Comparison of ENCODE assay signal across 8 cellular contexts in genomic region chr11:46120361-46120710, GRCh38. TPM values are rescaled to one million over a fixed set of nuclear protein-coding genes. Genes with fewer than 3 reads are reported as not detected.
A peak's percentile ranks its signal among the peaks of the same experiment; 100 is the strongest.
DNase-seq lines count a peak whose midpoint lies in the region; ATAC-seq and TF ChIP-seq lines count a peak whose summit lies in the region.

No MANE protein-coding gene starts in this region.

- H3K27me3 Mint-ChIP-seq in progenitor cell of endocrine pancreas = no peaks in the 10 kb centered on the region

- H3K36me3 Mint-ChIP-seq in progenitor cell of endocrine pancreas (ENCODE audit: insufficient read depth) = no peaks in the 10 kb centered on the region

- peak overlapping the region; percentile 98 for H3K27ac Mint-ChIP-seq in progenitor cell of endocrine pancreas

- in situ Hi-C loops in ACHN (cut with HindIII; ENCODE audit: low pct_ligation_motif_present, low pct_unique_long_range_greater_than_20kb, low sequenced_read_pairs) = no loop called here

- no peak overlapping the region for H3K27ac ChIP-seq in foreskin keratinocyte

- H3K4me1 Mint-ChIP-seq in progenitor cell of endocrine pancreas (ENCODE audit: low read depth) = peaks cover 27% of the 10 kb centered on the region

- H3K4me1 ChIP-seq in foreskin keratinocyte = peaks cover 18% of the 10 kb centered on the region

- peak overlapping the region; percentile 88 for H3K4me3 Mint-ChIP-seq in progenitor cell of endocrine pancreas (ENCODE audit: low read depth)

- ATAC-seq in foreskin keratinocyte (peak; percentile 2), GM18909 (IDR thresholded peaks at IDR 0.05; ENCODE audit: poor library complexity, unreplicated experiment) (no peak)

- no peak for TF ChIP-seq CTCF in foreskin keratinocyte (conservative IDR thresholded peaks at IDR 0.05)
- no peak for TF ChIP-seq CTCF in progenitor cell of endocrine pancreas (IDR thresholded peaks at IDR 0.05; ENCODE audit: unreplicated experiment)

- H3K9me3 Mint-ChIP-seq in progenitor cell of endocrine pancreas (ENCODE audit: low read depth) = no peaks in the 10 kb centered on the region

- no peaks in the 10 kb centered on the region for H3K27me3 ChIP-seq in foreskin keratinocyte

- peak; percentile 4 for DNase-seq in activated T-cell treated with anti-CD3 and anti-CD28 coated beads for 4 hours
- DNase-seq in activated T-cell treated with anti-CD3 and anti-CD28 coated beads, Interleukin-2, amount 50 U/mL, for 48 hours = no peak
- DNase-seq in activated CD4-positive, alpha-beta T cell treated with anti-CD3 and anti-CD28 coated beads, Interleukin-2, amount 50 U/mL, for 48 hours = peak; percentile 10 to 25
- DNase-seq in foreskin keratinocyte = no peak
- no peak for DNase-seq in progenitor cell of endocrine pancreas (ENCODE audit: low spot score, unreplicated experiment)
- no peak for DNase-seq in dermis blood vessel endothelial cell
- DNase-seq in ACHN = no peak

RNA-seq across cellular contexts. Expression of gene PHF21A, which starts 0.9 kb away (rescaled TPM):
- total RNA-seq in foreskin keratinocyte (11.1 and 13.3 TPM in 2 replicates), progenitor cell of endocrine pancreas (65.5 and 70.1 TPM in 2 replicates), dermis blood vessel endothelial cell (6.3 and 13.2 TPM in 2 replicates)
- polyA plus RNA-seq in foreskin keratinocyte = 6.7 and 8.2 TPM in 2 replicates

Comparison
In these comparisons a context has a peak if more than half of its experiments do, and no peak if none do; other contexts are left out.
1. DNase-seq: peak in activated T-cell treated with anti-CD3 and anti-CD28 coated beads for 4 hours (single experiment) and activated CD4-positive, alpha-beta T cell treated with anti-CD3 and anti-CD28 coated beads, Interleukin-2, amount 50 U/mL, for 48 hours (2 of 2); none in activated T-cell treated with anti-CD3 and anti-CD28 coated beads, Interleukin-2, amount 50 U/mL, for 48 hours (0 of 2), foreskin keratinocyte (0 of 2), progenitor cell of endocrine pancreas (single experiment), dermis blood vessel endothelial cell (single experiment) and ACHN (single experiment).